In the genomic region with DNA sequence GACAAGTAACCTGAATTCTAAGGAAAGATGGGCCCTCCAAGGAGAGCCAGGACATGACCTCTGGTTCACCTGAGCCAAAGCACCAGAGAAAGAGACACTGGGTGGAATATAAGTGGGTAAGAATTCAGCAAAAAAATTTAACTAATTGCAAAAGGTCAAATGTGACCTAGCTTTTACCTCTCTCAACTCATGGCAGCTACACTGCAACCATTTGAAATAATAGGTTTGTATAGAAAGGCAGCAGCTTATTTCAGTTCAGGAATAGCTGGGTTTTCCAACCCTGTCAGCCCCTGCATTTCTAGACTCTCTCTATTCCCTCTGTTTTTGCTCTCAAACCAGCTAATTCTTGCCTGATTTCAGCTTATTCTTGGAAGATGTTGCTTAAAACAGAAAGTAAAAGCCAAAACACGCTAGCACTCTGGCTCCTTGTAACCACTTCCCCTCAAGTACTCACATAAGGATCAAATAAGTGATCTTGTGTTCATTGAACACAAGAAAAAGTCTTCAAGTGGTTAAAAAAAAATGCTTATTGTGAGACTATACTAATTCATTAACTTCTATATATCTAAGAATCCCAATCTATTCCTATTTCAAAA, we compare ENCODE assay signal across 7 cellular contexts.
A peak's percentile ranks its signal among the peaks of the same experiment; 100 is the strongest.
DNase-seq lines count a peak whose midpoint lies in the region; ATAC-seq and TF ChIP-seq lines count a peak whose summit lies in the region.

No MANE protein-coding gene starts in this region.

- no peaks in the 10 kb centered on the region for H3K4me1 Mint-ChIP-seq in HFFc6 (ENCODE audit: low read depth)

- TF ChIP-seq CTCF in HFFc6 (IDR thresholded peaks at IDR 0.05) (no peak), fibroblast of mammary gland (conservative IDR thresholded peaks at IDR 0.05; ENCODE audit: control insufficient read depth, insufficient read depth, low read depth, low read length) (no peak)

- peak overlapping the region; percentile 8 for H3K4me3 ChIP-seq in fibroblast of mammary gland (ENCODE audit: control insufficient read depth, low read depth, low read length)

- ATAC-seq in GM18858 (IDR thresholded peaks at IDR 0.05; ENCODE audit: unreplicated experiment) (peak; percentile 72), GM19328 (IDR thresholded peaks at IDR 0.05; ENCODE audit: unreplicated experiment) (no peak)

- H3K9me3 Mint-ChIP-seq in HFFc6 = no peaks in the 10 kb centered on the region

- peak overlapping the region; percentile 61 for H3K4me3 Mint-ChIP-seq in HFFc6

- DNase-seq in HFFc6 = no peak
- peak; percentile 81 for DNase-seq in MV-4-11 (lab: John Stamatoyannopoulos, UW)
- DNase-seq in fibroblast of mammary gland (ENCODE audit: low read depth) = peak; percentile 47
- DNase-seq in NCI-H524 (lab: John Stamatoyannopoulos, UW) = no peak
- no peak for DNase-seq in islet precursor cell

- peaks cover 8% of the 10 kb centered on the region for H3K27me3 Mint-ChIP-seq in HFFc6 (ENCODE audit: insufficient read depth)

- H3K36me3 Mint-ChIP-seq in HFFc6 (ENCODE audit: low read depth) = no peaks in the 10 kb centered on the region

- H3K27ac Mint-ChIP-seq in HFFc6 = no peak overlapping the region

Comparison
In these comparisons a context has a peak if more than half of its experiments do, and no peak if none do; other contexts are left out.
1. DNase-seq: peak in MV-4-11 (single experiment) and fibroblast of mammary gland (single experiment); none in HFFc6 (single experiment), NCI-H524 (0 of 2) and islet precursor cell (single experiment).